9 cellular contexts compared by ENCODE assay signal in genomic region chr4:168877407-168877778, GRCh38.
A peak's percentile ranks its signal among the peaks of the same experiment; 100 is the strongest.
DNase-seq lines count a peak whose midpoint lies in the region; ATAC-seq, FAIRE-seq and TF ChIP-seq lines count a peak whose summit lies in the region.
"Had no signal": no experiment of that assay in that cellular context is flagged by ENCODE, and none has a peak within 500 bp of the region (broad histone marks: within the 10 kb centered on the region; RNA-seq: fewer than 3 reads in every experiment).

No MANE protein-coding gene starts in this region.

- no peak overlapping the region for H3K4ac ChIP-seq in H1 (replicated peaks; ENCODE audit: insufficient read length, low read depth, low read length)

- H3K4me1 ChIP-seq in liver (ENCODE audit: control insufficient read depth in 4 of 4, insufficient read depth in 4 of 4, low read length in 3 of 4) (peaks cover 3 to 36% (median 16%) of the 10 kb centered on the region in 4 donors), HepG2 (ENCODE audit: insufficient read depth, low read length) (peaks cover 25% of the 10 kb centered on the region), H1 (replicated peaks in 1 of 4; ENCODE audit: control insufficient read depth in 3 of 4, insufficient read depth in 4 of 4, low read length in 3 of 4) (peaks cover 0 to 3% (median 0%) of the 10 kb centered on the region in 4 experiments; a peak in 2 of 7 replicates), vagina (peaks cover 57% of the 10 kb centered on the region)

- no peaks in the 10 kb centered on the region for H3K79me1 ChIP-seq in H1 (ENCODE audit: low read depth, low read length)

- H3K4me2 ChIP-seq in HepG2 (ENCODE audit: low read depth, low read length): no peak overlapping the region
- H3K4me2 ChIP-seq in H1 (ENCODE audit: insufficient read depth in 1 of 2, low read depth in 2 of 2, low read length in 2 of 2): peak overlapping the region; percentile 52 to 84

- TF ChIP-seq CTCF in liver (IDR thresholded peaks at IDR 0.05; ENCODE audit: low read depth, low read length, missing input control): no peak
- TF ChIP-seq CTCF in HepG2 (CRISPR knock-in tag; IDR thresholded peaks at IDR 0.05): no peak
- no peak for TF ChIP-seq CTCF in H1 (IDR thresholded peaks at IDR 0.05; ENCODE audit: control extremely low read depth in 1 of 3, insufficient read depth in 1 of 3, low read depth in 1 of 3, low read length in 3 of 3)
- TF ChIP-seq CTCF in vagina (IDR thresholded peaks at IDR 0.05): no peak
- TF ChIP-seq CTCF in GM10266 (IDR thresholded peaks at IDR 0.05; ENCODE audit: control insufficient read depth, insufficient read depth, low read depth, missing control alignments): no peak

- no peak for FAIRE-seq in HepG2 (lab: Jason Lieb, UNC)
- FAIRE-seq in H1 (lab: Jason Lieb, UNC): no peak

- peak overlapping the region in 1 of 6 donors; percentile 70 for H3K27ac Mint-ChIP-seq in naive B cell

- H3K36me3 ChIP-seq in liver (ENCODE audit: control insufficient read depth in 4 of 4, insufficient read depth in 3 of 4, low read depth in 1 of 4, low read length in 3 of 4) (no peaks in the 10 kb centered on the region), HepG2 (replicated peaks in 1 of 2; ENCODE audit: control insufficient read depth in 1 of 2, insufficient read depth in 2 of 2, low read length in 2 of 2) (no peaks in the 10 kb centered on the region), H1 (ENCODE audit: control insufficient read depth in 2 of 4, insufficient read depth in 4 of 4, low read length in 3 of 4) (no peaks in the 10 kb centered on the region), vagina (peaks cover 0 to 15% of the 10 kb centered on the region in 2 donors)

- no peak overlapping the region for H2BK12ac ChIP-seq in H1 (ENCODE audit: low read depth, low read length)

- H4K5ac ChIP-seq in H1 (ENCODE audit: insufficient read length, low read depth, low read length): no peak overlapping the region

- H4K91ac ChIP-seq in H1 (replicated peaks; ENCODE audit: insufficient read length, low read length): no peak overlapping the region

- DNase-seq in HepG2 (ENCODE audit: low spot score): no peak
- no peak for DNase-seq in H1 (ENCODE audit: low read depth in 1 of 2, low spot score in 2 of 2)
- DNase-seq in naive B cell: no peak
- DNase-seq in vagina (ENCODE audit: extremely low spot score in 2 of 2): no peak
- no peak for DNase-seq in HEK293T (ENCODE audit: extremely low spot score)
- no peak for DNase-seq in GM10266 (ENCODE audit: extremely low spot score)

- no peak for TF ChIP-seq POLR2A in HepG2 (IDR thresholded peaks at IDR 0.05; ENCODE audit: insufficient read depth in 1 of 2, low read depth in 2 of 2, low read length in 2 of 2)
- TF ChIP-seq POLR2A in H1 (IDR thresholded peaks at IDR 0.05; ENCODE audit: control extremely low read depth in 1 of 2, low read depth in 2 of 2, low read length in 2 of 2): 0 out of 3 replicates have a peak, but pooled peaks of 1 of the 2 experiments have one; percentile 15
- TF ChIP-seq POLR2A in vagina (IDR thresholded peaks at IDR 0.05): no peak

- peaks cover 2% of the 10 kb centered on the region; the same call in 1 of the 2 replicates for H3K23me2 ChIP-seq in H1 (ENCODE audit: low read depth, low read length)

- H3K9me3 ChIP-seq in liver (ENCODE audit: control insufficient read depth in 4 of 4, low read length in 3 of 4): no peaks in the 10 kb centered on the region
- H3K9me3 ChIP-seq in HepG2 (ENCODE audit: low read length): no peaks in the 10 kb centered on the region
- H3K9me3 ChIP-seq in H1 (ENCODE audit: insufficient read depth in 2 of 2, low read depth in 1 of 2, low read length in 1 of 2): no peaks in the 10 kb centered on the region
- H3K9me3 ChIP-seq in vagina: no peaks in the 10 kb centered on the region

- peaks cover 19 to 33% (median 28%) of the 10 kb centered on the region in 3 donors for H3K27me3 Mint-ChIP-seq in naive B cell

- no peak overlapping the region for H2BK120ac ChIP-seq in H1 (replicated peaks; ENCODE audit: low read depth, low read length)

- H3K27me3 ChIP-seq in liver (ENCODE audit: control insufficient read depth in 4 of 4, insufficient read depth in 4 of 4, low read length in 3 of 4): no peaks in the 10 kb centered on the region
- no peaks in the 10 kb centered on the region; a peak in 1 of 5 replicates for H3K27me3 ChIP-seq in HepG2 (ENCODE audit: control insufficient read depth in 1 of 2, insufficient read depth in 2 of 2, low read length in 2 of 2)
- peaks cover 0 to 14% (median 3%) of the 10 kb centered on the region in 4 experiments; a peak in 6 of 7 replicates for H3K27me3 ChIP-seq in H1 (replicated peaks in 1 of 4; ENCODE audit: control insufficient read depth in 3 of 4, extremely low read depth in 1 of 4, insufficient read depth in 3 of 4, low read length in 3 of 4)
- no peaks in the 10 kb centered on the region for H3K27me3 ChIP-seq in vagina
- H3K27me3 ChIP-seq: SJSA1 had no signal

- H3K23ac ChIP-seq in H1 (ENCODE audit: insufficient read length): no peak overlapping the region

- H4K8ac ChIP-seq in H1 (ENCODE audit: extremely low read depth, insufficient read depth, low read length): no peak overlapping the region

- H2BK5ac ChIP-seq in H1 (ENCODE audit: low read depth, low read length): no peak overlapping the region

- H3K79me2 ChIP-seq in HepG2 (ENCODE audit: insufficient read depth, low read length): no peaks in the 10 kb centered on the region
- H3K79me2 ChIP-seq in H1 (ENCODE audit: control insufficient read depth in 1 of 2, insufficient read depth in 2 of 2, low read length in 2 of 2): no peaks in the 10 kb centered on the region

- H3K4me3 ChIP-seq in liver (ENCODE audit: low read depth in 1 of 3, low read length in 3 of 3) (peak overlapping the region; percentile 56 to 70 (median 68)), HepG2 (replicated peaks in 1 of 3; ENCODE audit: insufficient read depth in 1 of 3, low read depth in 2 of 3, low read length in 3 of 3) (no peak overlapping the region), H1 (ENCODE audit: extremely low read depth in 1 of 4, insufficient read depth in 2 of 4, low read depth in 3 of 4, low read length in 4 of 4) (peak overlapping the region; percentile 38 to 63 (median 41); a peak in 7 of 8 replicates), vagina (peak overlapping the region; percentile 33 to 45)
- H3K4me3 ChIP-seq: SJSA1 had no signal

- H4K20me1 ChIP-seq in HepG2 (ENCODE audit: insufficient read depth, low read length) (no peaks in the 10 kb centered on the region), H1 (replicated peaks in 1 of 2; ENCODE audit: control insufficient read depth in 1 of 2, insufficient read depth in 2 of 2, low read length in 2 of 2) (no peaks in the 10 kb centered on the region)

- no peak overlapping the region for H3K18ac ChIP-seq in H1 (ENCODE audit: extremely low read depth, low read length)

- 35% methylated on average over 10 of the region's 10 CpGs for WGBS in liver
- WGBS in HepG2 (ENCODE audit: low lambda C conversion rate): 95% methylated on average over 10 of the region's 10 CpGs
- WGBS in H1 (ENCODE audit: extremely low coverage in 1 of 2, insufficient coverage in 1 of 2, insufficient read length in 1 of 2, insufficient replicate concordance in 2 of 2, low coverage in 1 of 2, low lambda C conversion rate in 2 of 2, missing lambda C conversion rate in 1 of 2), 2 experiments: 28% methylated on average over 9 of the region's 10 CpGs; no CpG with 5 or more reads in 1 of the 2 experiments

- H2AFZ ChIP-seq in HepG2 (ENCODE audit: low read length): no peak overlapping the region
- H2AFZ ChIP-seq in H1 (ENCODE audit: low read length): peak overlapping the region; percentile 99

- CTCF ChIA-PET in HepG2 (lab: Yijun Ruan, JAX; ENCODE audit: low intra/inter-chr PET ratio, low total read pairs): no interaction called here
- CTCF ChIA-PET in H1 (lab: Charles Lee; ENCODE audit: partially characterized antibody): interaction anchor here (0.7 to 3.4 kb wide), 6 partner anchors 12 to 290 kb away, joined by 3 to 18 read pairs (median 4); no protein-coding TSS in a partner anchor
- CTCF ChIA-PET in HEK293T (lab: Yijun Ruan, JAX): no interaction called here

- H3K9me3 Mint-ChIP-seq in naive B cell: no peaks in the 10 kb centered on the region

- H3K56ac ChIP-seq in H1 (replicated peaks; ENCODE audit: insufficient read length, low read depth, low read length): no peak overlapping the region

- H3K4me3 Mint-ChIP-seq in naive B cell: peak overlapping the region; percentile 69 to 95 (median 82)

- no peak for ATAC-seq in HepG2
- ATAC-seq in naive B cell (ENCODE audit: low read depth in 2 of 2): no peak
- ATAC-seq in GM21526 (IDR thresholded peaks at IDR 0.05; ENCODE audit: low FRiP score, unreplicated experiment): no peak

- no peak for TF ChIP-seq EP300 in HepG2 (IDR thresholded peaks at IDR 0.05; ENCODE audit: low read depth in 2 of 2, low read length in 2 of 2)
- TF ChIP-seq EP300 in HepG2 (CRISPR knock-in tag; IDR thresholded peaks at IDR 0.05; ENCODE audit: borderline replicate concordance): no peak
- TF ChIP-seq EP300 in H1 (IDR thresholded peaks at IDR 0.05; ENCODE audit: borderline replicate concordance in 1 of 2, low read depth in 2 of 2, low read length in 2 of 2): no peak

- intact Hi-C loops in HepG2 (cut with micrococcal nuclease; ENCODE audit: unreplicated experiment): no loop called here
- intact Hi-C loops in vagina (cut with DNase I): no loop called here

- H3K36me3 Mint-ChIP-seq in naive B cell: peaks cover 0 to 6% of the 10 kb centered on the region in 2 donors

- H3K27ac ChIP-seq in liver (ENCODE audit: low read depth in 1 of 2, low read length in 2 of 2) (peak overlapping the region; percentile 6 to 83), HepG2 (ENCODE audit: extremely low read length, insufficient read depth, low read length) (no peak overlapping the region), H1 (ENCODE audit: low read depth, low read length) (no peak overlapping the region), vagina (peak overlapping the region; percentile 73)
- H3K27ac ChIP-seq: SJSA1 had no signal

- H2BK20ac ChIP-seq in H1 (ENCODE audit: low read length): no peak overlapping the region

- no peak overlapping the region for H3K14ac ChIP-seq in H1 (ENCODE audit: insufficient read length)

- in situ Hi-C loops in HepG2 (cut with HindIII; ENCODE audit: extremely low pct_ligation_motif_present, low pct_unique_long_range_greater_than_20kb): no loop called here

- H3K9ac ChIP-seq in liver (ENCODE audit: low read depth in 1 of 2, low read length in 2 of 2): peak overlapping the region; percentile 26 to 59
- no peak overlapping the region for H3K9ac ChIP-seq in HepG2 (ENCODE audit: insufficient read depth, low read depth, low read length)
- peak overlapping the region in 3 of 4 experiments; percentile 7 to 78 (median 21); a peak in 2 of 7 replicates for H3K9ac ChIP-seq in H1 (replicated peaks in 1 of 4; ENCODE audit: extremely low read depth in 1 of 4, low read depth in 3 of 4, low read length in 3 of 4)

- POLR2A ChIA-PET in HepG2 (lab: Yijun Ruan, JAX): no interaction called here
- POLR2A ChIA-PET in H1 (lab: Charles Lee; ENCODE audit: partially characterized antibody): interaction anchor here (0.7 to 1.4 kb wide), 6 partner anchors 12 to 45 kb away, joined by 3 to 5 read pairs (median 4); no protein-coding TSS in a partner anchor
- POLR2A ChIA-PET in HEK293T (lab: Yijun Ruan, JAX): no interaction called here

- no TSS peak for BruUV-seq in HepG2 (replicated peaks; lab: Mats Ljungman, UMichigan)

- H2AK5ac ChIP-seq in H1 (ENCODE audit: low read depth, low read length): no peak overlapping the region

- TF ChIP-seq RAD21 in liver (IDR thresholded peaks at IDR 0.05): peak in 1 of 2 donors; percentile 19
- no peak for TF ChIP-seq RAD21 in HepG2 (CRISPR knock-in tag; IDR thresholded peaks at IDR 0.05)
- TF ChIP-seq RAD21 in H1 (IDR thresholded peaks at IDR 0.05 in 1 of 2, conservative IDR thresholded peaks at IDR 0.05 in 1 of 2; ENCODE audit: low read depth in 2 of 2, low read length in 2 of 2): 0 out of 4 replicates have a peak, but pooled peaks of 1 of the 2 experiments have one; percentile 1

- peaks cover 20 to 33% (median 28%) of the 10 kb centered on the region in 3 donors for H3K4me1 Mint-ChIP-seq in naive B cell

- peak overlapping the region; percentile 40; the same call in 1 of the 2 replicates for H2BK15ac ChIP-seq in H1 (ENCODE audit: low read length)

Comparison
In these comparisons a context has a peak if more than half of its experiments do, and no peak if none do; other contexts are left out.
1. H3K27ac ChIP-seq: peak in liver (2 of 2) and vagina (single experiment); none in HepG2 (single experiment) and H1 (single experiment).
2. H3K4me3 ChIP-seq: peak in liver (3 of 3), H1 (4 of 4) and vagina (2 of 2); none in HepG2 (0 of 3).